14 cellular contexts compared by ENCODE assay signal in genomic region chr12:110023634-110024023, GRCh38. TPM values are rescaled to one million over a fixed set of nuclear protein-coding genes. Genes with fewer than 3 reads are reported as not detected.
DNase-seq lines count a peak whose midpoint lies in the region; TF ChIP-seq lines count a peak whose summit lies in the region.
"Had no signal": no experiment of that assay in that cellular context is flagged by ENCODE, and none has a peak within 500 bp of the region (broad histone marks: within the 10 kb centered on the region; RNA-seq: fewer than 3 reads in every experiment).

No MANE protein-coding gene starts in this region.

- no peak overlapping the region for H3K4me3 ChIP-seq in CD8-positive, alpha-beta memory T cell (ENCODE audit: low read length)
- H3K4me3 ChIP-seq in KMS-11 (IDR thresholded peaks at IDR 0.05; ENCODE audit: insufficient read depth, low read depth, low read length) (no peak overlapping the region), neutrophil (ENCODE audit: low read depth in 1 of 2, low read length in 1 of 2) (no peak overlapping the region), MM.1S (ENCODE audit: low read length) (no peak overlapping the region)
- H3K4me3 ChIP-seq: suprapubic skin had no signal

- H3K36me3 Mint-ChIP-seq in CD8-positive, alpha-beta memory T cell, result peaks cover 18 to 85% (median 33%) of the 10 kb centered on the region in 3 donors

- H4K20me1 ChIP-seq in KMS-11 (ENCODE audit: insufficient read depth) (no peaks in the 10 kb centered on the region), MM.1S (ENCODE audit: insufficient read depth, low read length) (no peaks in the 10 kb centered on the region)

- CTCF ChIA-PET in CD8-positive, alpha-beta memory T cell (lab: Charles Lee), result no interaction called here

- H2AFZ ChIP-seq in KMS-11 (ENCODE audit: low read depth) (no peak overlapping the region), MM.1S (ENCODE audit: low read length) (no peak overlapping the region)

- no peaks in the 10 kb centered on the region for H3K9me3 Mint-ChIP-seq in CD8-positive, alpha-beta memory T cell

- H3K27me3 ChIP-seq in CD8-positive, alpha-beta memory T cell (ENCODE audit: insufficient read depth, low read length, poor library complexity, severe bottlenecking), result no peaks in the 10 kb centered on the region
- H3K27me3 ChIP-seq in KMS-11 (ENCODE audit: insufficient read depth, low read depth) (no peaks in the 10 kb centered on the region), neutrophil (no peaks in the 10 kb centered on the region), MM.1S (replicated peaks; ENCODE audit: insufficient read depth, low read length) (no peaks in the 10 kb centered on the region)
- H3K27me3 ChIP-seq: suprapubic skin had no signal

- peaks cover 0 to 4% (median 3%) of the 10 kb centered on the region in 3 donors for H3K4me1 Mint-ChIP-seq in CD8-positive, alpha-beta memory T cell

- H3K79me2 ChIP-seq in KMS-11 (ENCODE audit: insufficient read depth, low read depth) (no peaks in the 10 kb centered on the region), MM.1S (ENCODE audit: low read length) (no peaks in the 10 kb centered on the region)

- POLR2A ChIA-PET in CD8-positive, alpha-beta memory T cell (lab: Charles Lee), result no interaction called here

- H3K9me3 ChIP-seq in CD8-positive, alpha-beta memory T cell (ENCODE audit: low read length), result no peaks in the 10 kb centered on the region
- H3K9me3 ChIP-seq in neutrophil (no peaks in the 10 kb centered on the region), MM.1S (replicated peaks; ENCODE audit: insufficient read depth, low read length) (no peaks in the 10 kb centered on the region)
- H3K9me3 ChIP-seq: Caco-2, suprapubic skin had no signal

- H3K27me3 Mint-ChIP-seq in CD8-positive, alpha-beta memory T cell, result no peaks in the 10 kb centered on the region

- H3F3A ChIP-seq in MM.1S (ENCODE audit: insufficient read depth, low read length), result no peaks in the 10 kb centered on the region

- TF ChIP-seq CTCF in KMS-11 (conservative IDR thresholded peaks at IDR 0.05; ENCODE audit: low read depth, low read length) (no peak), neutrophil (IDR thresholded peaks at IDR 0.05) (no peak), MM.1S (IDR thresholded peaks at IDR 0.05; ENCODE audit: low read length) (no peak)

- peaks cover 52% of the 10 kb centered on the region for H3K36me3 ChIP-seq in CD8-positive, alpha-beta memory T cell (ENCODE audit: insufficient read depth, low read length)
- no peaks in the 10 kb centered on the region for H3K36me3 ChIP-seq in KMS-11 (ENCODE audit: insufficient read depth)
- peaks cover 100% of the 10 kb centered on the region for H3K36me3 ChIP-seq in neutrophil
- no peaks in the 10 kb centered on the region; the same call in 1 of the 2 replicates for H3K36me3 ChIP-seq in MM.1S (replicated peaks; ENCODE audit: insufficient read depth, low read length)

- H3K27ac ChIP-seq in CD8-positive, alpha-beta memory T cell (ENCODE audit: low read depth, low read length), result no peak overlapping the region
- H3K27ac ChIP-seq in KMS-11 (no peak overlapping the region; the same call in 1 of the 2 replicates), neutrophil (peak overlapping the region; percentile 43), MM.1S (ENCODE audit: low read length) (no peak overlapping the region)
- H3K27ac ChIP-seq: suprapubic skin had no signal

- H3K9me2 ChIP-seq in MM.1S (replicated peaks; ENCODE audit: insufficient read depth, low read length), result no peaks in the 10 kb centered on the region

- in situ Hi-C loops in ACHN (cut with HindIII; ENCODE audit: low pct_ligation_motif_present, low pct_unique_long_range_greater_than_20kb, low sequenced_read_pairs), result no loop called here

- H3K4me3 Mint-ChIP-seq in CD8-positive, alpha-beta memory T cell, result no peak overlapping the region

- H3K27ac Mint-ChIP-seq in CD8-positive, alpha-beta memory T cell, result peak overlapping the region in 5 of 8 donors; percentile 8 to 58 (median 52)

- H3K4me2 ChIP-seq in KMS-11 (peak overlapping the region; percentile 42; the same call in 1 of the 2 replicates), MM.1S (ENCODE audit: low read depth, low read length) (no peak overlapping the region)

- H3K4me1 ChIP-seq in CD8-positive, alpha-beta memory T cell (ENCODE audit: insufficient read depth, low read length), result no peaks in the 10 kb centered on the region
- H3K4me1 ChIP-seq in KMS-11 (ENCODE audit: low read depth, poor library complexity, severe bottlenecking) (peaks cover 17% of the 10 kb centered on the region), neutrophil (ENCODE audit: control insufficient read depth in 1 of 2, insufficient read depth in 1 of 2, low read depth in 1 of 2, low read length in 1 of 2) (peaks cover 10 to 11% of the 10 kb centered on the region in 2 experiments), MM.1S (ENCODE audit: low read length) (0 out of 2 replicates have a peak, but pooled peaks cover 4% of the 10 kb centered on the region)
- H3K4me1 ChIP-seq: Caco-2 had no signal

- no peak for DNase-seq in CD8-positive, alpha-beta memory T cell
- DNase-seq in cerebellar cortex (ENCODE audit: low spot score) (peak; percentile 40), ACHN (no peak), hippocampal formation (lab: John Stamatoyannopoulos, UW) (no peak), MM.1S (no peak)
- DNase-seq: activated CD4-positive, CD25-positive, alpha-beta regulatory T cell; Caco-2; effector memory CD4-positive, alpha-beta T cell; NCI-H1105; NCI-H774; SHP77 treated with DMSO at 0.1 percent for 48 hours had no signal

- no peak overlapping the region for H3K9ac ChIP-seq in KMS-11
- H3K9ac ChIP-seq in MM.1S (ENCODE audit: low read length), result no peak overlapping the region

RNA-seq across cellular contexts. Expression of gene ANKRD13A, which starts 24.4 kb away (rescaled TPM):
- total RNA-seq in CD8-positive, alpha-beta memory T cell, result 10 to 100 TPM; 38.1 to 41.1 TPM
- polyA plus RNA-seq in CD8-positive, alpha-beta memory T cell, result 47.1 TPM

RNA-seq across cellular contexts. Expression of gene C12orf76, which starts 24.7 kb away (rescaled TPM):
- total RNA-seq in CD8-positive, alpha-beta memory T cell, result 10 to 100 TPM; 11.7 to 12.7 TPM
- 17.3 TPM for polyA plus RNA-seq in CD8-positive, alpha-beta memory T cell

RNA-seq across cellular contexts. Expression of gene GIT2, which starts 27.5 kb away (rescaled TPM):
- 10 to 100 TPM; 52.0 to 54.4 TPM for total RNA-seq in CD8-positive, alpha-beta memory T cell
- polyA plus RNA-seq in CD8-positive, alpha-beta memory T cell, result 93.0 TPM
